In the genomic region with DNA sequence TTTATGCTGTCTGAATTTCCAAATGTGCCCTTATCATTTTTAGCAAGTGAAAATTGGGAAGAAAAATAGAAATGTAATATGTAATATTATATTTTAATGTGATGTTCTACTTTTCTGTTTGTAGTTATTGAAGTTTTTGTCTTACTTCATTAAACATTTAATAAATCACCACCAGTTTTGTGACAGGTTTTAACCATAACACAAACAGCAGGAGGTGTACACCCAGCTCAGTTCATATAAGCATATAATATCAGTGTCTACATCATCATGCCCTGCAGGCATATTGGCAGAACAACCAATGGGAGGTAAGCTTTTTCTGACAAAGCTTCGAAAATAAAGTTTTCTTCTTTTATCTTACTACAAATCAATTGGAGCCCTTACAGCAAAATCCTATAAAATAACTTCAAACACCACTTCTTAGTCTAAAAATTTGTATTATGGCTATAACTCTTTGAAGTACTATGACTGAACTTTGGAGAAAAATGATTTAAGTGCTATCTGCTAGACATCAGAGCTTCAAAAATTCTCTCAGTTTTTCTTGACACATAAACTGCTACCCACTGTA, we compare ENCODE assay signal across 32 cellular contexts.
"Had no signal": no experiment of that assay in that cellular context is flagged by ENCODE, and none has a peak within 500 bp of the region (broad histone marks: within the 10 kb centered on the region; RNA-seq: fewer than 3 reads in every experiment).

No MANE protein-coding gene starts in this region.

- H3K27me3 Mint-ChIP-seq: activated B cell treated with CpG ODN at 0.5 μM for 24 hours; activated CD4-positive, alpha-beta memory T cell treated with anti-CD3 and anti-CD28 coated beads for 36 hours; activated naive CD8-positive, alpha-beta T cell treated with anti-CD3 and anti-CD28 coated beads for 36 hours; activated naive CD8-positive, alpha-beta T cell treated with anti-CD3 and anti-CD28 coated beads, Interleukin-2, amount 50 U/mL, for 24 hours had no signal

- H3K4me1 Mint-ChIP-seq: activated B cell treated with CpG ODN at 0.5 μM for 24 hours; activated CD4-positive, alpha-beta T cell treated with anti-CD3 and anti-CD28 coated beads, Interleukin-2, amount 10 ng/mL, durations not matched to agents 24 days and 14 days; activated CD8-positive, alpha-beta memory T cell treated with anti-CD3 and anti-CD28 coated beads, Interleukin-2, amount 10 ng/mL, durations not matched to agents 7 days and 5 days; activated naive CD4-positive, alpha-beta T cell treated with anti-CD3 and anti-CD28 coated beads, Interleukin-2, amount 50 U/mL, for 24 hours; activated naive CD8-positive, alpha-beta T cell treated with anti-CD3 and anti-CD28 coated beads for 36 hours; activated naive CD8-positive, alpha-beta T cell treated with anti-CD3 and anti-CD28 coated beads, Interleukin-2, amount 50 U/mL, for 24 hours had no signal

- H3K4me3 Mint-ChIP-seq: activated B cell treated with CpG ODN at 0.5 μM for 24 hours; activated CD4-positive, alpha-beta memory T cell treated with anti-CD3 and anti-CD28 coated beads for 36 hours; activated CD4-positive, alpha-beta T cell treated with anti-CD3 and anti-CD28 coated beads, Interleukin-2, amount 10 ng/mL, durations not matched to agents 24 days and 14 days; activated CD8-positive, alpha-beta memory T cell treated with anti-CD3 and anti-CD28 coated beads, Interleukin-2, amount 10 ng/mL, durations not matched to agents 7 days and 5 days; activated CD8-positive, alpha-beta T cell treated with anti-CD3 and anti-CD28 coated beads, Interleukin-2, amount 10 ng/mL, durations not matched to agents 7 days and 5 days; activated naive CD4-positive, alpha-beta T cell treated with anti-CD3 and anti-CD28 coated beads for 36 hours; activated naive CD4-positive, alpha-beta T cell treated with anti-CD3 and anti-CD28 coated beads, Interleukin-2, amount 50 U/mL, for 24 hours; activated naive CD8-positive, alpha-beta T cell treated with anti-CD3 and anti-CD28 coated beads for 36 hours; activated naive CD8-positive, alpha-beta T cell treated with anti-CD3 and anti-CD28 coated beads, Interleukin-2, amount 50 U/mL, for 24 hours; activated T-helper 1 cell treated with anti-CD3 and anti-CD28 coated beads, Interleukin-12 subunit alpha, Interleukin-12 subunit beta, Interleukin-2, Interleukin-4 antibody, amounts not matched to agents 30 ng/mL and 10 ng/mL and 1 ng/mL, durations not matched to agents 14 hours and 24 hours and 36 hours; effector memory CD8-positive, alpha-beta T cell had no signal

- DNase-seq: activated B cell treated with CpG ODN at 0.5 μM for 24 hours; activated CD4-positive, alpha-beta memory T cell treated with anti-CD3 and anti-CD28 coated beads for 36 hours; activated CD4-positive, alpha-beta T cell treated with anti-CD3 and anti-CD28 coated beads, Interleukin-2, amount 10 ng/mL, durations not matched to agents 24 days and 14 days; activated CD8-positive, alpha-beta memory T cell treated with anti-CD3 and anti-CD28 coated beads, Interleukin-2, amount 10 ng/mL, durations not matched to agents 7 days and 5 days; activated CD8-positive, alpha-beta memory T cell treated with anti-CD3 and anti-CD28 coated beads, Interleukin-2, amount 50 U/mL, for 4 hours; activated CD8-positive, alpha-beta T cell treated with anti-CD3 and anti-CD28 coated beads, Interleukin-2, amount 10 ng/mL, durations not matched to agents 7 days and 5 days; activated effector memory CD4-positive, alpha-beta T cell treated with anti-CD3 and anti-CD28 coated beads, Interleukin-2, amount 50 U/mL, for 16 hours; activated naive CD4-positive, alpha-beta T cell treated with anti-CD3 and anti-CD28 coated beads for 36 hours; activated naive CD8-positive, alpha-beta T cell treated with anti-CD3 and anti-CD28 coated beads for 36 hours; activated naive CD8-positive, alpha-beta T cell treated with anti-CD3 and anti-CD28 coated beads, Interleukin-2, amount 50 U/mL, for 24 hours; activated T-cell treated with anti-CD3 and anti-CD28 coated beads, Interleukin-2, amount 50 U/mL, for 1 hour; activated T-cell treated with anti-CD3 and anti-CD28 coated beads, Interleukin-2, amount 50 U/mL, for 48 hours; adrenal gland; amygdala; aorta; body of pancreas; caudate nucleus; cortex of kidney; dermis blood vessel endothelial cell; effector CD4-positive, alpha-beta T cell; effector memory CD8-positive, alpha-beta T cell; erythroblast; foreskin keratinocyte; gastrocnemius medialis; glutamatergic neuron; heart left ventricle; hypothalamus; T1000; WERI-Rb-1 had no signal

- H3K27ac Mint-ChIP-seq: activated B cell treated with CpG ODN at 0.5 μM for 24 hours; activated CD4-positive, alpha-beta memory T cell treated with anti-CD3 and anti-CD28 coated beads for 36 hours; activated CD4-positive, alpha-beta T cell treated with anti-CD3 and anti-CD28 coated beads, Interleukin-2, amount 10 ng/mL, durations not matched to agents 24 days and 14 days; activated CD8-positive, alpha-beta memory T cell treated with anti-CD3 and anti-CD28 coated beads, Interleukin-2, amount 10 ng/mL, durations not matched to agents 7 days and 5 days; activated CD8-positive, alpha-beta T cell treated with anti-CD3 and anti-CD28 coated beads, Interleukin-2, amount 10 ng/mL, durations not matched to agents 7 days and 5 days; activated naive CD4-positive, alpha-beta T cell treated with anti-CD3 and anti-CD28 coated beads for 36 hours; activated naive CD4-positive, alpha-beta T cell treated with anti-CD3 and anti-CD28 coated beads, Interleukin-2, amount 50 U/mL, for 24 hours; activated naive CD8-positive, alpha-beta T cell treated with anti-CD3 and anti-CD28 coated beads for 36 hours; activated naive CD8-positive, alpha-beta T cell treated with anti-CD3 and anti-CD28 coated beads, Interleukin-2, amount 50 U/mL, for 24 hours; activated T-helper 1 cell treated with anti-CD3 and anti-CD28 coated beads, Interleukin-12 subunit alpha, Interleukin-12 subunit beta, Interleukin-2, Interleukin-4 antibody, amounts not matched to agents 30 ng/mL and 10 ng/mL and 1 ng/mL, durations not matched to agents 14 hours and 24 hours and 36 hours; activated T-helper 2 cell treated with anti-CD3 and anti-CD28 coated beads, Interferon-gamma antibody, Interleukin-2, Interleukin-4, amounts not matched to agents 10 μg/mL and 5 μg/mL and 100 μg/mL, durations not matched to agents 14 hours and 24 hours and 36 hours; effector memory CD8-positive, alpha-beta T cell had no signal

- H3K36me3 Mint-ChIP-seq: activated CD4-positive, alpha-beta memory T cell treated with anti-CD3 and anti-CD28 coated beads for 36 hours; activated CD8-positive, alpha-beta memory T cell treated with anti-CD3 and anti-CD28 coated beads, Interleukin-2, amount 10 ng/mL, durations not matched to agents 7 days and 5 days; activated naive CD4-positive, alpha-beta T cell treated with anti-CD3 and anti-CD28 coated beads, Interleukin-2, amount 50 U/mL, for 24 hours; activated naive CD8-positive, alpha-beta T cell treated with anti-CD3 and anti-CD28 coated beads for 36 hours had no signal

- H3K9me3 Mint-ChIP-seq: activated B cell treated with CpG ODN at 0.5 μM for 24 hours; activated CD4-positive, alpha-beta memory T cell treated with anti-CD3 and anti-CD28 coated beads for 36 hours; activated CD4-positive, alpha-beta T cell treated with anti-CD3 and anti-CD28 coated beads, Interleukin-2, amount 10 ng/mL, durations not matched to agents 24 days and 14 days; activated naive CD4-positive, alpha-beta T cell treated with anti-CD3 and anti-CD28 coated beads for 36 hours; activated naive CD4-positive, alpha-beta T cell treated with anti-CD3 and anti-CD28 coated beads, Interleukin-2, amount 50 U/mL, for 24 hours; activated naive CD8-positive, alpha-beta T cell treated with anti-CD3 and anti-CD28 coated beads for 36 hours; activated naive CD8-positive, alpha-beta T cell treated with anti-CD3 and anti-CD28 coated beads, Interleukin-2, amount 50 U/mL, for 24 hours; activated T-helper 1 cell treated with anti-CD3 and anti-CD28 coated beads, Interleukin-12 subunit alpha, Interleukin-12 subunit beta, Interleukin-2, Interleukin-4 antibody, amounts not matched to agents 30 ng/mL and 10 ng/mL and 1 ng/mL, durations not matched to agents 14 hours and 24 hours and 36 hours; activated T-helper 2 cell treated with anti-CD3 and anti-CD28 coated beads, Interferon-gamma antibody, Interleukin-2, Interleukin-4, amounts not matched to agents 10 μg/mL and 5 μg/mL and 100 μg/mL, durations not matched to agents 14 hours and 24 hours and 36 hours; effector memory CD8-positive, alpha-beta T cell had no signal
